In the genomic region with DNA sequence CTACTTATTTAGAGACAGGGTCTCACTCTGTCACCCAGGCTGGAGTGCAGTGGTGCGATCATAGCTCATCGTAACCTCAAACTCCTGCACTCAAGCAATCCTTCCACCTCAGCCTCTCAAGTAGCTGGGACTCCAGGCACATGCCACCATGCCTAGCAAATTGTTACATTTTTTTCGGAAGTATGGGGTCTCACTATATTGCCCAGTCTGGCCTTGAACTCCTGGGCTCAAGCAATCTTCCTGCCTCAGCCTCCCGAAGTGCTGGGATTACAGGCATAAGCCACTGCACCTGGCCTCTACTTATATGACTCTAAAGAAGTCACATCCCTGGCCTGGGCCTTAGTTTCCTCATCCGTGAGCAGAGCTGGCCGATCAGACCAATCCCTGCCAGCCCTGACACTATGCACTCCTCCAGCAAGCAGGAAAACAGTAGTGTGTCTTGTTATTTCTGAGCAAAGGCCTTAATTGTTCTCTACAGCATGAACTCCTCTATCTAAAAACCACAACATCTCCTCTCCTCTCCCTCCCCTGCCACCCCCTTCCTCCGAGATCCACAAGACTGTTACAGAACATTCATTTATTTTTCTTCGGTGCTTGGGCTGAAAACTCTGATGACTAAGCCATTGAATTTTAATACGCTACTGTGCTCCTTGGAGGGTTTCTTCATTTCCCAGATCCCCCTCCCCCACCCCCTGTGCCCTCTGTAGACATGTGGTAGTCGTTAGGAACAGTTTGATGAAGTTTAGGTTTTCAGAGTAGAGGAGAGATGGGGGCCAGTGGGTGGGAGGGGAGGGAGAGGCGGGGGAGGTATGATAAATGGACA, we compare ENCODE assay signal across 10 cellular contexts.
A peak's percentile ranks its signal among the peaks of the same experiment; 100 is the strongest.
DNase-seq lines count a peak whose midpoint lies in the region; TF ChIP-seq lines count a peak whose summit lies in the region.
"Had no signal": no experiment of that assay in that cellular context is flagged by ENCODE, and none has a peak within 500 bp of the region (broad histone marks: within the 10 kb centered on the region; RNA-seq: fewer than 3 reads in every experiment).

No MANE protein-coding gene starts in this region.

- H3K4me3 ChIP-seq in MG63 = no peak overlapping the region

- no peaks in the 10 kb centered on the region for H3K9me3 ChIP-seq in MG63

- H3K4me1 Mint-ChIP-seq in mesothelial cell of epicardium = peaks cover 27% of the 10 kb centered on the region

- peak overlapping the region; percentile 92 for H3K27ac Mint-ChIP-seq in mesothelial cell of epicardium

- no peaks in the 10 kb centered on the region for H3K9me3 Mint-ChIP-seq in mesothelial cell of epicardium
- H3K9me3 Mint-ChIP-seq: stimulated activated naive B cell treated with anti-CD40 and anti-IgM and Interleukin-4, amounts not matched to agents 10 μg/mL and 1 μg/mL and 100 μg/mL, for 72 hours had no signal

- no peaks in the 10 kb centered on the region for H3K36me3 Mint-ChIP-seq in mesothelial cell of epicardium

- TF ChIP-seq CTCF in mesothelial cell of epicardium (IDR thresholded peaks at IDR 0.05; ENCODE audit: unreplicated experiment) = no peak

- DNase-seq in AG08395 (ENCODE audit: low spot score) (peak; percentile 83), MG63 (peak; percentile 83), brain pericyte (ENCODE audit: low read depth, low spot score) (peak; percentile 83), mesothelial cell of epicardium (ENCODE audit: low spot score in 2 of 2, unreplicated experiment in 2 of 2) (no peak), NCI-H748 (lab: John Stamatoyannopoulos, UW; ENCODE audit: unreplicated experiment) (no peak), NCI-H187 treated with DMSO at 0.1 percent for 48 hours (lab: John Stamatoyannopoulos, UW) (no peak), NCI-H345 treated with DMSO at 0.1 percent for 48 hours (lab: John Stamatoyannopoulos, UW; ENCODE audit: unreplicated experiment) (no peak)
- no peak for DNase-seq in stimulated activated CD4-positive, alpha-beta T cell treated with anti-CD3 and anti-CD28 coated beads, Interleukin-15, amount 100 ng/mL, for 24 hours
- DNase-seq: NCI-H2107; stimulated activated naive B cell treated with anti-CD40 and anti-IgM and Interleukin-4, amounts not matched to agents 10 μg/mL and 1 μg/mL and 100 μg/mL, for 72 hours had no signal

- H3K27me3 ChIP-seq in MG63 = no peaks in the 10 kb centered on the region

- H3K36me3 ChIP-seq in MG63 = no peaks in the 10 kb centered on the region

- H3K27me3 Mint-ChIP-seq in mesothelial cell of epicardium (ENCODE audit: low read depth) = no peaks in the 10 kb centered on the region
- H3K27me3 Mint-ChIP-seq: stimulated activated naive B cell treated with anti-CD40 and anti-IgM and Interleukin-4, amounts not matched to agents 10 μg/mL and 1 μg/mL and 100 μg/mL, for 72 hours had no signal

- no peak overlapping the region for H3K4me3 Mint-ChIP-seq in mesothelial cell of epicardium
- H3K4me3 Mint-ChIP-seq: stimulated activated naive B cell treated with anti-CD40 and anti-IgM and Interleukin-4, amounts not matched to agents 10 μg/mL and 1 μg/mL and 100 μg/mL, for 72 hours had no signal

Comparison
In these comparisons a context has a peak if more than half of its experiments do, and no peak if none do; other contexts are left out.
1. DNase-seq: peak in AG08395 (single experiment), MG63 (single experiment) and brain pericyte (single experiment); none in mesothelial cell of epicardium (0 of 2), NCI-H748 (single experiment), stimulated activated CD4-positive, alpha-beta T cell treated with anti-CD3 and anti-CD28 coated beads, Interleukin-15, amount 100 ng/mL, for 24 hours (single experiment), NCI-H187 treated with DMSO at 0.1 percent for 48 hours (single experiment) and NCI-H345 treated with DMSO at 0.1 percent for 48 hours (single experiment).